Comparison of ENCODE assay signal across 9 cellular contexts in genomic region chr4:102620697-102621497, GRCh38.
DNase-seq lines count a peak whose midpoint lies in the region; ATAC-seq and TF ChIP-seq lines count a peak whose summit lies in the region.
"Had no signal": no experiment of that assay in that cellular context is flagged by ENCODE, and none has a peak within 500 bp of the region (broad histone marks: within the 10 kb centered on the region; RNA-seq: fewer than 3 reads in every experiment).

No MANE protein-coding gene starts in this region.

- H3K9me3 ChIP-seq in SJCRH30 (replicated peaks) (no peaks in the 10 kb centered on the region), endodermal cell (ENCODE audit: control insufficient read depth, low read length) (no peaks in the 10 kb centered on the region)

- no peaks in the 10 kb centered on the region for H3K9me3 Mint-ChIP-seq in endodermal cell

- TF ChIP-seq EP300 in Ishikawa (IDR thresholded peaks at IDR 0.05; ENCODE audit: borderline replicate concordance): no peak

- H3K4me1 Mint-ChIP-seq in endodermal cell: no peaks in the 10 kb centered on the region

- 83 to 91% methylated on average over 4 to 8 of the region's 8 CpGs for WGBS in endodermal cell (ENCODE audit: insufficient coverage in 1 of 2, insufficient read length in 1 of 2), 2 experiments

- no peak overlapping the region for H3K4me3 Mint-ChIP-seq in endodermal cell
- H3K4me3 Mint-ChIP-seq: stimulated activated naive CD8-positive, alpha-beta T cell treated with anti-CD3 and anti-CD28 coated beads, Interleukin-15, Interleukin-2, amounts not matched to agents 100 ng/mL and 50 ng/mL, for 24 hours had no signal

- no peaks in the 10 kb centered on the region for H3K36me3 Mint-ChIP-seq in endodermal cell (ENCODE audit: low read depth)

- peak; percentile 48 for TF ChIP-seq CTCF in endodermal cell (conservative IDR thresholded peaks at IDR 0.05)

- H3K36me3 ChIP-seq in SJCRH30 (peaks cover 4% of the 10 kb centered on the region; the same call in 1 of the 2 replicates), endodermal cell (ENCODE audit: control insufficient read depth, insufficient read depth, low read length) (no peaks in the 10 kb centered on the region)

- no peaks in the 10 kb centered on the region for H3K27me3 ChIP-seq in SJCRH30
- H3K27me3 ChIP-seq in endodermal cell (ENCODE audit: control insufficient read depth, insufficient read depth, low read length, poor library complexity, severe bottlenecking): no peaks in the 10 kb centered on the region

- peak; percentile 55 for ATAC-seq in GM18909 (IDR thresholded peaks at IDR 0.05; ENCODE audit: poor library complexity, unreplicated experiment)
- no peak for ATAC-seq in HG03571 (IDR thresholded peaks at IDR 0.05; ENCODE audit: unreplicated experiment)

- no peaks in the 10 kb centered on the region for H3K27me3 Mint-ChIP-seq in endodermal cell (ENCODE audit: insufficient read depth)
- H3K27me3 Mint-ChIP-seq: stimulated activated naive CD8-positive, alpha-beta T cell treated with anti-CD3 and anti-CD28 coated beads, Interleukin-15, Interleukin-2, amounts not matched to agents 100 ng/mL and 50 ng/mL, for 24 hours had no signal

- TF ChIP-seq RAD21 in Ishikawa (IDR thresholded peaks at IDR 0.05; ENCODE audit: low read depth): peak; percentile 91

- peak overlapping the region; percentile 22 for H3K4me3 ChIP-seq in SJCRH30
- H3K4me3 ChIP-seq in endodermal cell (ENCODE audit: low read length): no peak overlapping the region

- no peak overlapping the region; the same call in 1 of the 2 replicates for H3K27ac ChIP-seq in SJCRH30
- H3K27ac ChIP-seq in endodermal cell (ENCODE audit: low read depth, low read length): no peak overlapping the region

- H3K27ac Mint-ChIP-seq in endodermal cell: no peak overlapping the region

- H3K9ac ChIP-seq in endodermal cell (ENCODE audit: extremely low read depth, low read length, poor library complexity, severe bottlenecking): no peak overlapping the region

- H3K4me1 ChIP-seq in SJCRH30 (peaks cover 21% of the 10 kb centered on the region), endodermal cell (ENCODE audit: control insufficient read depth, insufficient read depth, low read length) (no peaks in the 10 kb centered on the region)

- DNase-seq in DMS 273 (lab: John Stamatoyannopoulos, UW; ENCODE audit: unreplicated experiment) (peak; percentile 65), SJCRH30 (peak; percentile 53 to 80), endodermal cell (no peak), midbrain (lab: John Stamatoyannopoulos, UW) (peak; percentile 80), ecto neural progenitor cell (ENCODE audit: low spot score) (no peak)

TF ChIP-seq in Ishikawa, 13 proteins besides CTCF, POLR2A, EP300 and RAD21:
- no peak for TF ChIP-seq CEBPB (IDR thresholded peaks at IDR 0.05)
- TF ChIP-seq ZBTB7A (IDR thresholded peaks at IDR 0.05; ENCODE audit: low read depth): no peak
- TF ChIP-seq EGR1 (IDR thresholded peaks at IDR 0.05): no peak
- TF ChIP-seq FOXM1 (IDR thresholded peaks at IDR 0.05; ENCODE audit: borderline replicate concordance, low read depth): no peak
- no peak for TF ChIP-seq NFIC (IDR thresholded peaks at IDR 0.05)
- TF ChIP-seq YY1 (IDR thresholded peaks at IDR 0.05; ENCODE audit: low read depth): no peak
- no peak for TF ChIP-seq REST (IDR thresholded peaks at IDR 0.05; ENCODE audit: low read depth)
- TF ChIP-seq TAF1 (IDR thresholded peaks at IDR 0.05; ENCODE audit: low read depth): no peak
- TF ChIP-seq USF1 (IDR thresholded peaks at IDR 0.05): no peak
- TF ChIP-seq CREB1 (IDR thresholded peaks at IDR 0.05; ENCODE audit: low read depth): no peak
- 0 out of 2 replicates have a peak, but pooled peaks have one; percentile 43 for TF ChIP-seq TCF12 (IDR thresholded peaks at IDR 0.05; ENCODE audit: low read depth)
- TF ChIP-seq MAX (IDR thresholded peaks at IDR 0.05): 0 out of 2 replicates have a peak, but pooled peaks have one; percentile 9
- TF ChIP-seq TEAD4 (IDR thresholded peaks at IDR 0.05): peak; percentile 64

Comparison
In these comparisons a context has a peak if more than half of its experiments do, and no peak if none do; other contexts are left out.
1. DNase-seq: peak in DMS 273 (single experiment), SJCRH30 (2 of 2) and midbrain (single experiment); none in endodermal cell (single experiment) and ecto neural progenitor cell (single experiment).